In genomic region chr6:85436939-85437495, GRCh38 we compare ENCODE assay signal across 24 cellular contexts. TPM values are rescaled to one million over a fixed set of nuclear protein-coding genes. Genes with fewer than 3 reads are reported as not detected.
DNase-seq lines count a peak whose midpoint lies in the region; ATAC-seq and TF ChIP-seq lines count a peak whose summit lies in the region.
"Had no signal": no experiment of that assay in that cellular context is flagged by ENCODE, and none has a peak within 500 bp of the region (broad histone marks: within the 10 kb centered on the region; RNA-seq: fewer than 3 reads in every experiment).

No MANE protein-coding gene starts in this region.

- H3K36me3 Mint-ChIP-seq in osteocyte (ENCODE audit: unreplicated experiment), result peaks cover 1% of the 10 kb centered on the region
- H3K36me3 Mint-ChIP-seq: CD8-positive, alpha-beta T cell; T-cell had no signal

- H2AFZ ChIP-seq in ACC112 (ENCODE audit: low read length, unreplicated experiment), result peak overlapping the region; percentile 86

- H3K27ac ChIP-seq in ACC112 (ENCODE audit: low read depth, low read length) (peak overlapping the region; percentile 69; the same call in 1 of the 2 replicates), HEK293 (ENCODE audit: extremely low read depth, low read depth, low read length) (no peak overlapping the region)
- H3K27ac ChIP-seq: BLaER1 treated with 17β-estradiol and CSF1 and Interleukin-3, amounts not matched to agents 10 nM and 100 nM had no signal

- H3K79me2 ChIP-seq in ACC112 (ENCODE audit: control insufficient read depth, insufficient read depth, low read length, unreplicated experiment), result no peaks in the 10 kb centered on the region

- H3K4me3 ChIP-seq in ACC112 (ENCODE audit: low read depth, low read length), result no peak overlapping the region
- no peak overlapping the region for H3K4me3 ChIP-seq in HEK293 (ENCODE audit: low read depth, low read length)
- H3K4me3 ChIP-seq: BLaER1 treated with 17β-estradiol and CSF1 and Interleukin-3, amounts not matched to agents 10 nM and 100 nM had no signal

- H3K27me3 Mint-ChIP-seq in osteocyte (ENCODE audit: unreplicated experiment), result no peaks in the 10 kb centered on the region
- H3K27me3 Mint-ChIP-seq: T-cell had no signal

- no peak overlapping the region for H3K4me3 Mint-ChIP-seq in osteocyte (ENCODE audit: unreplicated experiment)
- H3K4me3 Mint-ChIP-seq: CD8-positive, alpha-beta T cell; T-cell had no signal

- peaks cover 35% of the 10 kb centered on the region for H3K4me1 Mint-ChIP-seq in osteocyte (ENCODE audit: unreplicated experiment)
- H3K4me1 Mint-ChIP-seq: T-cell had no signal

- H3K9me3 ChIP-seq in HEK293 (ENCODE audit: control insufficient read depth, insufficient read depth, low read depth, low read length), result no peaks in the 10 kb centered on the region

- peaks cover 14% of the 10 kb centered on the region for H3K9me3 Mint-ChIP-seq in osteocyte (ENCODE audit: unreplicated experiment)

- H3K27me3 ChIP-seq in ACC112 (ENCODE audit: insufficient read depth, low read length), result no peaks in the 10 kb centered on the region
- H3K27me3 ChIP-seq: BLaER1 treated with 17β-estradiol and CSF1 and Interleukin-3, amounts not matched to agents 10 nM and 100 nM had no signal

- POLR2A ChIA-PET in HEK293 (lab: Yijun Ruan, JAX), result no interaction called here

- TF ChIP-seq CTCF in HEK293 (tag by site-specific recombination; IDR thresholded peaks at IDR 0.05), result no peak
- TF ChIP-seq CTCF in osteocyte (IDR thresholded peaks at IDR 0.05), result no peak

- ATAC-seq in SK-N-SH treated with all-trans-retinoic acid at 6 μM for 48 hours (peak; percentile 62), HG03095 (IDR thresholded peaks at IDR 0.05; ENCODE audit: unreplicated experiment) (no peak), GM18861 (IDR thresholded peaks at IDR 0.05; ENCODE audit: unreplicated experiment) (no peak), GM19463 (IDR thresholded peaks at IDR 0.05; ENCODE audit: unreplicated experiment) (no peak)
- ATAC-seq: CD8-positive, alpha-beta T cell; T-cell had no signal

- no peak for DNase-seq in osteocyte (ENCODE audit: extremely low spot score, unreplicated experiment)
- DNase-seq in LoVo (ENCODE audit: low spot score), result no peak
- DNase-seq: CD8-positive, alpha-beta T cell; DMS153; GDM1; H7; HFFc6; Karpas-422; MM.1S; NCI-H1048; NCI-H1417 treated with DMSO at 0.1 percent for 48 hours; NCI-H187; NCI-H446 treated with DMSO at 0.1 percent for 48 hours; NCI-H526 treated with DMSO at 0.1 percent for 48 hours; RPMI8226; SHP77; T-cell had no signal

- CTCF ChIA-PET in HEK293 (lab: Yijun Ruan, JAX), result no interaction called here

- peak overlapping the region; percentile 89 for H3K27ac Mint-ChIP-seq in osteocyte (ENCODE audit: unreplicated experiment)
- H3K27ac Mint-ChIP-seq: CD8-positive, alpha-beta T cell; T-cell had no signal

- peaks cover 19% of the 10 kb centered on the region for H3K4me1 ChIP-seq in ACC112 (ENCODE audit: control insufficient read depth, insufficient read depth, low read length, unreplicated experiment)
- H3K4me1 ChIP-seq in HEK293 (ENCODE audit: control insufficient read depth, insufficient read depth, low read length), result no peaks in the 10 kb centered on the region
- H3K4me1 ChIP-seq: BLaER1 treated with 17β-estradiol and CSF1 and Interleukin-3, amounts not matched to agents 10 nM and 100 nM had no signal

- H3K36me3 ChIP-seq in ACC112 (ENCODE audit: insufficient read depth, low read length), result peaks cover 9% of the 10 kb centered on the region; the same call in 1 of the 2 replicates
- H3K36me3 ChIP-seq in HEK293 (ENCODE audit: control insufficient read depth in 2 of 2, insufficient read depth in 1 of 2, low read length in 2 of 2), result no peaks in the 10 kb centered on the region
- H3K36me3 ChIP-seq: BLaER1 treated with 17β-estradiol and CSF1 and Interleukin-3, amounts not matched to agents 10 nM and 100 nM had no signal

TF ChIP-seq in HEK293, 187 proteins besides CTCF, POLR2A, EP300 and RAD21:
- TF ChIP-seq ZNF302 (tag by site-specific recombination; IDR thresholded peaks at IDR 0.05; ENCODE audit: low read depth) (no peak), ZBTB10 (tag by site-specific recombination; IDR thresholded peaks at IDR 0.05) (no peak), ZNF747 (tag by site-specific recombination; IDR thresholded peaks at IDR 0.05) (no peak), SCRT1 (tag by site-specific recombination; IDR thresholded peaks at IDR 0.05; ENCODE audit: borderline replicate concordance) (peak; percentile 61; the same call in 1 of the 2 replicates), HOXC10 (CRISPR knock-in tag; IDR thresholded peaks at IDR 0.05) (no peak), SCRT2 (tag by site-specific recombination; IDR thresholded peaks at IDR 0.05) (peak; percentile 76), MYNN (tag by site-specific recombination; IDR thresholded peaks at IDR 0.05; ENCODE audit: borderline replicate concordance) (no peak), ZNF121 (tag by site-specific recombination; IDR thresholded peaks at IDR 0.05) (no peak)

TF ChIP-seq in SK-N-SH treated with all-trans-retinoic acid at 6 μM for 48 hours, 23 proteins besides CTCF, POLR2A, EP300 and RAD21:
- TF ChIP-seq SNAI2 (CRISPR knock-in tag; IDR thresholded peaks at IDR 0.05), result no peak
- no peak for TF ChIP-seq TOX (CRISPR knock-in tag; IDR thresholded peaks at IDR 0.05; ENCODE audit: borderline replicate concordance)
- TF ChIP-seq PPARA (CRISPR knock-in tag; IDR thresholded peaks at IDR 0.05; ENCODE audit: borderline replicate concordance), result no peak
- no peak for TF ChIP-seq RARB (CRISPR knock-in tag; IDR thresholded peaks at IDR 0.05)
- no peak for TF ChIP-seq PATZ1 (CRISPR knock-in tag; IDR thresholded peaks at IDR 0.05; ENCODE audit: borderline replicate concordance)
- TF ChIP-seq ZC3H10 (CRISPR knock-in tag; IDR thresholded peaks at IDR 0.05), result no peak
- TF ChIP-seq TCF4 (CRISPR knock-in tag; IDR thresholded peaks at IDR 0.05; ENCODE audit: borderline replicate concordance), result no peak
- TF ChIP-seq CREB5 (CRISPR knock-in tag; IDR thresholded peaks at IDR 0.05; ENCODE audit: low read depth), result no peak
TF ChIP-seq in SK-N-SH treated with all-trans-retinoic acid at 6 μM for 48 hours: peak in this region for 0.

RNA-seq across cellular contexts. Expression of gene NT5E, which starts 12.9 kb away (rescaled TPM):
- 193 and 197 TPM in 2 replicates for total RNA-seq in osteocyte
